19 cellular contexts compared by ENCODE assay signal in the genomic region with DNA sequence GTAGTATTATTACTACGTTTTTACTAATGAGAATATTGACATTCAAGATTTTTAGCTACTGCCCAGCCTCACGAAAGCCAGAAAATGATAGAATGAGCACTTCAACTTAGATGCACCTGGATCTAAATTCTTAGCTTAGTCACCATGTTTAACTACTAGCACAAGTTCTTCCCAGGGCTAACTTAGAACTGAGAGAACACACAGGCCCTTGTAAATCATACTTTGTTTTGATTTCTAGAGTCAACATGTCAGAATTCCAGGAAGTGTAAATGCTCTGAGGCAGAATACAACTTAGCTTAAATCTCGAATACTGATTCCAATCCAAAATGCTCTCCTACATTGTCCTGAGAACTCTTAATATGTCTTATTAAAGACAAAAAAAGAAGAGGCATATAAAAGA. TPM values are rescaled to one million over a fixed set of nuclear protein-coding genes. Genes with fewer than 3 reads are reported as not detected.
"Had no signal": no experiment of that assay in that cellular context is flagged by ENCODE, and none has a peak within 500 bp of the region (broad histone marks: within the 10 kb centered on the region; RNA-seq: fewer than 3 reads in every experiment).

No MANE protein-coding gene starts in this region.

- H3K4me1 Mint-ChIP-seq: brain; stimulated activated naive CD8-positive, alpha-beta T cell treated with anti-CD3 and anti-CD28 coated beads, Interleukin-15, amount 100 ng/mL, for 72 hours had no signal

- H3K27ac Mint-ChIP-seq: activated CD4-positive, alpha-beta memory T cell treated with anti-CD3 and anti-CD28 coated beads for 36 hours; activated naive CD4-positive, alpha-beta T cell treated with anti-CD3 and anti-CD28 coated beads, Interleukin-2, amount 50 U/mL, for 72 hours; brain; dendritic cell treated with granulocyte-macrophage colony-stimulating factor and Interleukin-4, amounts not matched to agents 40 ng/mL and 50 ng/mL, for 4 days; effector memory CD8-positive, alpha-beta T cell; natural killer cell treated with Interleukin-12 subunit alpha and Interleukin-12 subunit beta and Interleukin-15 and Interleukin-18, amount 100 ng/mL, for 72 hours; stimulated activated naive CD8-positive, alpha-beta T cell treated with anti-CD3 and anti-CD28 coated beads, Interleukin-15, amount 100 ng/mL, for 72 hours had no signal

- H3K27ac ChIP-seq: lower lobe of right lung had no signal

- DNase-seq: activated CD4-positive, alpha-beta memory T cell treated with anti-CD3 and anti-CD28 coated beads for 36 hours; activated CD4-positive, alpha-beta T cell treated with anti-CD3 and anti-CD28 coated beads for 1 hour; activated effector memory CD4-positive, alpha-beta T cell treated with anti-CD3 and anti-CD28 coated beads, Interleukin-2, amount 50 U/mL, for 16 hours; activated T-cell treated with anti-CD3 and anti-CD28 coated beads, Interleukin-2, amount 50 U/mL, for 4 hours; amniotic stem cell; effector memory CD8-positive, alpha-beta T cell; erythroblast; hypothalamus; lower lobe of right lung; nucleus accumbens; stimulated activated CD4-positive, alpha-beta T cell treated with anti-CD3 and anti-CD28 coated beads, Interleukin-15, amount 100 ng/mL, for 24 hours; stimulated activated CD4-positive, alpha-beta T cell treated with anti-CD3 and anti-CD28 coated beads, Interleukin-4, amount 100 ng/mL, for 24 hours; stimulated activated naive CD8-positive, alpha-beta T cell treated with anti-CD3 and anti-CD28 coated beads, Interleukin-15, amount 100 ng/mL, for 72 hours; T-helper 2 cell; trophoblast cell had no signal

- H3K36me3 Mint-ChIP-seq: brain had no signal

- H3K9me3 ChIP-seq: lower lobe of right lung had no signal

- H3K9me3 Mint-ChIP-seq: brain; dendritic cell treated with granulocyte-macrophage colony-stimulating factor and Interleukin-4, amounts not matched to agents 40 ng/mL and 50 ng/mL, for 4 days; effector memory CD8-positive, alpha-beta T cell; natural killer cell treated with Interleukin-12 subunit alpha and Interleukin-12 subunit beta and Interleukin-15 and Interleukin-18, amount 100 ng/mL, for 72 hours; stimulated activated naive CD8-positive, alpha-beta T cell treated with anti-CD3 and anti-CD28 coated beads, Interleukin-15, amount 100 ng/mL, for 72 hours had no signal

- H3K4me3 Mint-ChIP-seq: activated CD4-positive, alpha-beta memory T cell treated with anti-CD3 and anti-CD28 coated beads for 36 hours; activated T-cell treated with anti-CD3 and anti-CD28 coated beads, Interleukin-2, amount 50 U/mL, for 4 hours; brain; dendritic cell treated with granulocyte-macrophage colony-stimulating factor and Interleukin-4, amounts not matched to agents 40 ng/mL and 50 ng/mL, for 4 days; effector memory CD8-positive, alpha-beta T cell; natural killer cell treated with Interleukin-12 subunit alpha and Interleukin-12 subunit beta and Interleukin-15 and Interleukin-18, amount 100 ng/mL, for 72 hours; stimulated activated naive CD8-positive, alpha-beta T cell treated with anti-CD3 and anti-CD28 coated beads, Interleukin-15, amount 100 ng/mL, for 72 hours had no signal

- ATAC-seq: activated naive CD4-positive, alpha-beta T cell treated with anti-CD3 and anti-CD28 coated beads, Interleukin-2, amount 50 U/mL, for 72 hours; activated T-cell treated with anti-CD3 and anti-CD28 coated beads, Interleukin-2, amount 50 U/mL, for 4 hours; effector memory CD8-positive, alpha-beta T cell; natural killer cell treated with Interleukin-12 subunit alpha and Interleukin-12 subunit beta and Interleukin-15 and Interleukin-18, amount 100 ng/mL, for 72 hours; stimulated activated naive CD8-positive, alpha-beta T cell treated with anti-CD3 and anti-CD28 coated beads, Interleukin-15, amount 100 ng/mL, for 72 hours had no signal

- H3K27me3 Mint-ChIP-seq: activated CD4-positive, alpha-beta memory T cell treated with anti-CD3 and anti-CD28 coated beads for 36 hours; brain; dendritic cell treated with granulocyte-macrophage colony-stimulating factor and Interleukin-4, amounts not matched to agents 40 ng/mL and 50 ng/mL, for 4 days; effector memory CD8-positive, alpha-beta T cell; stimulated activated naive CD8-positive, alpha-beta T cell treated with anti-CD3 and anti-CD28 coated beads, Interleukin-15, amount 100 ng/mL, for 72 hours had no signal

- H3K4me1 ChIP-seq: lower lobe of right lung had no signal

- H3K4me3 ChIP-seq: lower lobe of right lung had no signal

- H3K36me3 ChIP-seq: lower lobe of right lung had no signal

RNA-seq across cellular contexts. Expression of gene ACSM1, which starts 6.8 kb away (rescaled TPM):
- total RNA-seq: activated CD4-positive, alpha-beta memory T cell treated with anti-CD3 and anti-CD28 coated beads for 36 hours; activated T-cell treated with anti-CD3 and anti-CD28 coated beads, Interleukin-2, amount 50 U/mL, for 4 hours had no signal
